In genomic region chr2:97590515-97591394, GRCh38 we compare ENCODE assay signal across 8 cellular contexts. TPM values are rescaled to one million over a fixed set of nuclear protein-coding genes. Genes with fewer than 3 reads are reported as not detected.
DNase-seq lines count a peak whose midpoint lies in the region; ATAC-seq lines count a peak whose summit lies in the region.
"Not testable (repeated sequence)": the region's sequence is repeated elsewhere in the genome, so short reads cannot be mapped to it uniquely, and the experiment has no call there.

No MANE protein-coding gene starts in this region.

- not testable (repeated sequence) for H3K27me3 ChIP-seq in SJSA1 (replicated peaks)

- in situ Hi-C loops in ACHN (cut with HindIII; ENCODE audit: low pct_ligation_motif_present, low pct_unique_long_range_greater_than_20kb, low sequenced_read_pairs), result not testable (repeated sequence)

- not testable (repeated sequence) for H3K36me3 ChIP-seq in SJSA1

- peak; percentile 51 for ATAC-seq in GM18868 (IDR thresholded peaks at IDR 0.05; ENCODE audit: unreplicated experiment)
- peak; percentile 65 for ATAC-seq in HG03135 (IDR thresholded peaks at IDR 0.05; ENCODE audit: unreplicated experiment)

- H3K4me3 ChIP-seq in SJSA1, result peak overlapping the region; percentile 43

- H3K9me3 ChIP-seq in SJSA1 (replicated peaks), result not testable (repeated sequence)

- peak overlapping the region; percentile 54; the same call in 1 of the 2 replicates for H3K27ac ChIP-seq in SJSA1

- H3K4me1 ChIP-seq in SJSA1 (replicated peaks), result not testable (repeated sequence)

- DNase-seq in ACHN (peak; percentile 88), SJSA1 (ENCODE audit: low read depth in 1 of 2, low spot score in 2 of 2) (peak; percentile 81 to 84), fibroblast of gingiva (ENCODE audit: low read depth) (peak; percentile 77), mesenteric fat pad (ENCODE audit: low spot score) (peak; percentile 89)
- peak; percentile 60 for DNase-seq in activated gamma-delta T cell treated with anti-CD3 and anti-CD28 coated beads, Interleukin-2, amount 50 U/mL, for 16 hours (ENCODE audit: low read depth)
- peak; percentile 71 for DNase-seq in stimulated activated CD4-positive, alpha-beta T cell treated with anti-CD3 and anti-CD28 coated beads, Interleukin-1b, Interleukin-23, amount 100 ng/mL, for 48 hours

RNA-seq across cellular contexts. Expression of gene ANKRD36B, which starts 1.1 kb away (rescaled TPM):
- 5.5 and 8.5 TPM in 2 replicates for total RNA-seq in SJSA1 (2014; rRNA removed; shearing (Covaris generic))
- total RNA-seq in mesenteric fat pad, result 16.1 TPM

RNA-seq across cellular contexts. Expression of gene COX5B, which starts 55.1 kb away (rescaled TPM):
- 233 and 275 TPM in 2 replicates for total RNA-seq in SJSA1 (2014; rRNA removed; shearing (Covaris generic))
- total RNA-seq in mesenteric fat pad, result 221 TPM

Comparison
In these comparisons a context has a peak if more than half of its experiments do, and no peak if none do; other contexts are left out.
1. Peak in every context shown above with its lines: DNase-seq, ATAC-seq, H3K4me3 ChIP-seq and H3K27ac ChIP-seq.